ENCODE assay signal across 23 cellular contexts in the genomic region with DNA sequence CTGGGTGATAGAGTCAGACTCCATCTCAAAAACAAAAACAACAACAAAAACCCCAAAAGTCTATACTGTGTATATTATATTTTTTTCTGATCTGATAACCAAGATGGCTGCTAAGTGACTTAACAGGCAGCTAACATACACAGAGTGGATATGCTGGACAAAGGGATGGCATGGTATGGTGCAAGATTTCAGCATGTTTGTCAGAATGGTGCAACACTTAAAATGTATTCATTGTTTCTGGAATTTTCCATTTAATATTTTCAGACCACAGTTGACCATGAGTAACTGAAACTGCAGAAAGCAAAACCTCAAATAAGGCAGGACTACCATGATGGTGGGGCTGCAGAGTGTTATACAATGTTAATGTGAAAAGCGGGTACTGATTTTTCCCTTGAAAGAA.
"Had no signal": no experiment of that assay in that cellular context is flagged by ENCODE, and none has a peak within 500 bp of the region (broad histone marks: within the 10 kb centered on the region; RNA-seq: fewer than 3 reads in every experiment).

No MANE protein-coding gene starts in this region.

- H3K4me1 ChIP-seq: colonic mucosa had no signal

- H3K36me3 ChIP-seq: colonic mucosa, gastroesophageal sphincter, tibial nerve, upper lobe of right lung, vagina had no signal

- H3K27me3 Mint-ChIP-seq: stimulated activated naive CD8-positive, alpha-beta T cell treated with anti-CD3 and anti-CD28 coated beads, Interleukin-15, amount 100 ng/mL, for 72 hours had no signal

- H3K9me3 Mint-ChIP-seq: endodermal cell; immature natural killer cell; naive thymus-derived CD4-positive, alpha-beta T cell; nephron progenitor cell; stimulated activated naive B cell treated with anti-CD40 and anti-IgM and Interleukin-4, amounts not matched to agents 10 μg/mL and 1 μg/mL and 100 μg/mL, for 72 hours; stimulated activated naive CD8-positive, alpha-beta T cell treated with anti-CD3 and anti-CD28 coated beads, Interleukin-15, amount 100 ng/mL, for 72 hours had no signal

- H3K4me1 Mint-ChIP-seq: endodermal cell; stimulated activated naive B cell treated with anti-CD40 and anti-IgM and Interleukin-4, amounts not matched to agents 10 μg/mL and 1 μg/mL and 100 μg/mL, for 72 hours; stimulated activated naive CD8-positive, alpha-beta T cell treated with anti-CD3 and anti-CD28 coated beads, Interleukin-15, amount 100 ng/mL, for 72 hours had no signal

- H3K27ac Mint-ChIP-seq: endodermal cell; immature natural killer cell; naive thymus-derived CD4-positive, alpha-beta T cell; nephron progenitor cell; stimulated activated naive B cell treated with anti-CD40 and anti-IgM and Interleukin-4, amounts not matched to agents 10 μg/mL and 1 μg/mL and 100 μg/mL, for 72 hours; stimulated activated naive CD8-positive, alpha-beta T cell treated with anti-CD3 and anti-CD28 coated beads, Interleukin-15, amount 100 ng/mL, for 72 hours had no signal

- H3K9me3 ChIP-seq: colonic mucosa, gastroesophageal sphincter, testis, tibial nerve, upper lobe of right lung, vagina had no signal

- H3K27me3 ChIP-seq: colonic mucosa, testis, tibial nerve, vagina had no signal

- H3K27ac ChIP-seq: colonic mucosa, gastroesophageal sphincter, skin epidermis, testis, tibial nerve, upper lobe of right lung, vagina had no signal

- H3K36me3 Mint-ChIP-seq: naive thymus-derived CD4-positive, alpha-beta T cell; stimulated activated naive B cell treated with anti-CD40 and anti-IgM and Interleukin-4, amounts not matched to agents 10 μg/mL and 1 μg/mL and 100 μg/mL, for 72 hours had no signal

- H3K4me3 Mint-ChIP-seq: endodermal cell; immature natural killer cell; naive thymus-derived CD4-positive, alpha-beta T cell; nephron progenitor cell; stimulated activated naive B cell treated with anti-CD40 and anti-IgM and Interleukin-4, amounts not matched to agents 10 μg/mL and 1 μg/mL and 100 μg/mL, for 72 hours; stimulated activated naive CD8-positive, alpha-beta T cell treated with anti-CD3 and anti-CD28 coated beads, Interleukin-15, amount 100 ng/mL, for 72 hours had no signal

- H3K4me3 ChIP-seq: colonic mucosa, gastroesophageal sphincter, lung, skin epidermis, testis, tibial nerve, upper lobe of right lung, vagina had no signal

- DNase-seq: colonic mucosa; dermis blood vessel endothelial cell; endodermal cell; erythroblast; glutamatergic neuron; immature natural killer cell; kidney; left colon; left ventricle myocardium superior; naive thymus-derived CD4-positive, alpha-beta T cell; nephron progenitor cell; stimulated activated CD4-positive, alpha-beta T cell treated with anti-CD3 and anti-CD28 coated beads, Interleukin-2, amount 100 ng/mL, for 24 hours; stimulated activated CD4-positive, alpha-beta T cell treated with anti-CD3 and anti-CD28 coated beads, Interleukin-4, amount 100 ng/mL, for 4 hours; stimulated activated naive B cell treated with anti-CD40 and anti-IgM and Interleukin-4, amounts not matched to agents 10 μg/mL and 1 μg/mL and 100 μg/mL, for 72 hours; stimulated activated naive CD8-positive, alpha-beta T cell treated with anti-CD3 and anti-CD28 coated beads, Interleukin-15, amount 100 ng/mL, for 72 hours; testis; upper lobe of right lung had no signal

- ATAC-seq: gastroesophageal sphincter; left colon; left ventricle myocardium superior; naive thymus-derived CD4-positive, alpha-beta T cell; sciatic nerve; stimulated activated naive B cell treated with anti-CD40 and anti-IgM and Interleukin-4, amounts not matched to agents 10 μg/mL and 1 μg/mL and 100 μg/mL, for 72 hours; stimulated activated naive CD8-positive, alpha-beta T cell treated with anti-CD3 and anti-CD28 coated beads, Interleukin-15, amount 100 ng/mL, for 72 hours; upper lobe of right lung had no signal
